In genomic region chr11:131945695-131946094, GRCh38 we compare ENCODE assay signal across 19 cellular contexts.
DNase-seq lines count a peak whose midpoint lies in the region; ATAC-seq and TF ChIP-seq lines count a peak whose summit lies in the region.
"Had no signal": no experiment of that assay in that cellular context is flagged by ENCODE, and none has a peak within 500 bp of the region (broad histone marks: within the 10 kb centered on the region; RNA-seq: fewer than 3 reads in every experiment).

No MANE protein-coding gene starts in this region.

- H2BK12ac ChIP-seq in mesenchymal stem cell (ENCODE audit: low read length in 2 of 2) = no peak overlapping the region

- 86% methylated on average over 6 of the region's 6 CpGs for WGBS in mesenchymal stem cell

- H3K36me3 ChIP-seq in mesenchymal stem cell (ENCODE audit: control insufficient read depth in 1 of 2, insufficient read depth in 2 of 2, low read depth in 1 of 2, low read length in 2 of 2) = peaks cover 0 to 12% of the 10 kb centered on the region in 2 experiments
- no peaks in the 10 kb centered on the region for H3K36me3 ChIP-seq in neural cell (ENCODE audit: insufficient read depth, low read length)
- H3K36me3 ChIP-seq: BLaER1 treated with 17β-estradiol and CSF1 and Interleukin-3, amounts not matched to agents 10 nM and 100 nM had no signal

- H2BK120ac ChIP-seq in mesenchymal stem cell (ENCODE audit: low read depth, low read length) = no peak overlapping the region

- H3K9me2 ChIP-seq in neural cell (ENCODE audit: insufficient read depth, low read length) = no peaks in the 10 kb centered on the region

- no peaks in the 10 kb centered on the region for H3K79me2 ChIP-seq in neural cell (replicated peaks; ENCODE audit: insufficient read depth, low read length)

- no peak overlapping the region for H3K4ac ChIP-seq in mesenchymal stem cell (ENCODE audit: low read depth in 1 of 2, low read length in 2 of 2)

- no peak for TF ChIP-seq EP300 in neural cell (conservative IDR thresholded peaks at IDR 0.05; ENCODE audit: poor library complexity, severe bottlenecking)

- no peaks in the 10 kb centered on the region for H3F3A ChIP-seq in neural cell (ENCODE audit: insufficient read depth, low read length, poor library complexity, severe bottlenecking)

- peak overlapping the region; percentile 37 for H3K27ac Mint-ChIP-seq in activated naive CD4-positive, alpha-beta T cell treated with anti-CD3 and anti-CD28 coated beads, Interleukin-2, amount 50 U/mL, for 24 hours
- H3K27ac Mint-ChIP-seq in activated naive CD4-positive, alpha-beta T cell treated with anti-CD3 and anti-CD28 coated beads, Interleukin-2, amount 50 U/mL, for 72 hours = no peak overlapping the region
- H3K27ac Mint-ChIP-seq: B cell; CD4-positive, alpha-beta T cell; CD8-positive, alpha-beta T cell had no signal

- H3K9me3 Mint-ChIP-seq in activated naive CD4-positive, alpha-beta T cell treated with anti-CD3 and anti-CD28 coated beads, Interleukin-2, amount 50 U/mL, for 24 hours = peaks cover 5% of the 10 kb centered on the region
- peaks cover 0 to 10% of the 10 kb centered on the region in 2 donors for H3K9me3 Mint-ChIP-seq in activated naive CD4-positive, alpha-beta T cell treated with anti-CD3 and anti-CD28 coated beads, Interleukin-2, amount 50 U/mL, for 72 hours
- H3K9me3 Mint-ChIP-seq: CD4-positive, alpha-beta T cell had no signal

- H3K27me3 ChIP-seq in mesenchymal stem cell (ENCODE audit: control insufficient read depth in 1 of 2, insufficient read depth in 1 of 2, low read length in 2 of 2) (no peaks in the 10 kb centered on the region), neural cell (ENCODE audit: insufficient read depth, low read depth, low read length) (no peaks in the 10 kb centered on the region)
- H3K27me3 ChIP-seq: BLaER1 treated with 17β-estradiol and CSF1 and Interleukin-3, amounts not matched to agents 10 nM and 100 nM had no signal

- no peak overlapping the region for H2AK5ac ChIP-seq in mesenchymal stem cell (ENCODE audit: low read length, severe bottlenecking)

- H2BK5ac ChIP-seq in mesenchymal stem cell (ENCODE audit: low read depth, low read length, poor library complexity, severe bottlenecking) = no peak overlapping the region

- H4K91ac ChIP-seq in mesenchymal stem cell (ENCODE audit: low read length) = no peak overlapping the region

- H3K9ac ChIP-seq in mesenchymal stem cell (ENCODE audit: low read length) = peak overlapping the region; percentile 66
- H3K9ac ChIP-seq in neural cell (ENCODE audit: low read length) = peak overlapping the region; percentile 0
- H3K9ac ChIP-seq: BLaER1 treated with 17β-estradiol and CSF1 and Interleukin-3, amounts not matched to agents 10 nM and 100 nM had no signal

- no peaks in the 10 kb centered on the region for H3K4me1 Mint-ChIP-seq in activated naive CD4-positive, alpha-beta T cell treated with anti-CD3 and anti-CD28 coated beads, Interleukin-2, amount 50 U/mL, for 24 hours
- H3K4me1 Mint-ChIP-seq: B cell had no signal

- no peak for ATAC-seq in activated naive CD4-positive, alpha-beta T cell treated with anti-CD3 and anti-CD28 coated beads, Interleukin-2, amount 50 U/mL, for 72 hours
- peak; percentile 46; the same call in 2 of the 3 replicates for ATAC-seq in SK-N-SH treated with all-trans-retinoic acid at 6 μM for 48 hours
- ATAC-seq: A549; CD8-positive, alpha-beta T cell; GM12878 had no signal

- H3K4me3 ChIP-seq in mesenchymal stem cell (ENCODE audit: insufficient read depth in 1 of 2, low read depth in 1 of 2, low read length in 2 of 2) (no peak overlapping the region), neural cell (ENCODE audit: low read length) (peak overlapping the region; percentile 32)
- H3K4me3 ChIP-seq: A549; BLaER1 treated with 17β-estradiol and CSF1 and Interleukin-3, amounts not matched to agents 10 nM and 100 nM; GM12878 had no signal

- H3K9me3 ChIP-seq in mesenchymal stem cell (ENCODE audit: control insufficient read depth, low read length) (no peaks in the 10 kb centered on the region), neural cell (ENCODE audit: low read length) (no peaks in the 10 kb centered on the region)
- H3K9me3 ChIP-seq: A549; BLaER1 treated with 17β-estradiol and CSF1 and Interleukin-3, amounts not matched to agents 10 nM and 100 nM; Caco-2 had no signal

- H3K27ac ChIP-seq in mesenchymal stem cell (ENCODE audit: low read length, poor library complexity, severe bottlenecking) (no peak overlapping the region), neural cell (ENCODE audit: low read length) (peak overlapping the region; percentile 57)
- H3K27ac ChIP-seq: 22Rv1; A549; BLaER1 treated with 17β-estradiol and CSF1 and Interleukin-3, amounts not matched to agents 10 nM and 100 nM; C4-2B had no signal

- no peak for DNase-seq in activated naive CD4-positive, alpha-beta T cell treated with anti-CD3 and anti-CD28 coated beads, Interleukin-2, amount 50 U/mL, for 72 hours (ENCODE audit: low spot score in 2 of 2)
- DNase-seq in mesenchymal stem cell (no peak), hippocampal formation (lab: John Stamatoyannopoulos, UW) (no peak), HCEC 1CT (no peak), NCI-H226 (no peak)
- DNase-seq: AML-193; Caco-2; Calu3; CD4-positive, alpha-beta T cell; CD8-positive, alpha-beta T cell had no signal

- no peak overlapping the region for H3K4me3 Mint-ChIP-seq in activated naive CD4-positive, alpha-beta T cell treated with anti-CD3 and anti-CD28 coated beads, Interleukin-2, amount 50 U/mL, for 24 hours
- H3K4me3 Mint-ChIP-seq: B cell; CD4-positive, alpha-beta T cell; CD8-positive, alpha-beta T cell had no signal

- H4K8ac ChIP-seq in mesenchymal stem cell (ENCODE audit: low read length) = no peak overlapping the region

- H3K4me2 ChIP-seq in mesenchymal stem cell (ENCODE audit: low read length, poor library complexity, severe bottlenecking) = no peak overlapping the region
- no peak overlapping the region for H3K4me2 ChIP-seq in neural cell (ENCODE audit: low read length)
- H3K4me2 ChIP-seq: A549; BLaER1 treated with 17β-estradiol and CSF1 and Interleukin-3, amounts not matched to agents 10 nM and 100 nM had no signal

- no peak overlapping the region for H3K14ac ChIP-seq in mesenchymal stem cell (ENCODE audit: low read length in 2 of 2)

- H3K36me3 Mint-ChIP-seq in activated naive CD4-positive, alpha-beta T cell treated with anti-CD3 and anti-CD28 coated beads, Interleukin-2, amount 50 U/mL, for 24 hours = no peaks in the 10 kb centered on the region
- no peaks in the 10 kb centered on the region for H3K36me3 Mint-ChIP-seq in activated naive CD4-positive, alpha-beta T cell treated with anti-CD3 and anti-CD28 coated beads, Interleukin-2, amount 50 U/mL, for 72 hours
- H3K36me3 Mint-ChIP-seq: CD8-positive, alpha-beta T cell had no signal

- no peak for TF ChIP-seq CTCF in neural cell (IDR thresholded peaks at IDR 0.05; ENCODE audit: poor library complexity, severe bottlenecking)

- no peak overlapping the region for H2BK15ac ChIP-seq in mesenchymal stem cell (ENCODE audit: low read depth, poor library complexity, severe bottlenecking)

- H3K18ac ChIP-seq in mesenchymal stem cell (ENCODE audit: low read depth in 1 of 2, low read length in 2 of 2) = no peak overlapping the region

- H3K27me3 Mint-ChIP-seq in activated naive CD4-positive, alpha-beta T cell treated with anti-CD3 and anti-CD28 coated beads, Interleukin-2, amount 50 U/mL, for 24 hours = no peaks in the 10 kb centered on the region
- H3K27me3 Mint-ChIP-seq: B cell; CD4-positive, alpha-beta T cell had no signal

- no peak for TF ChIP-seq RAD21 in neural cell (conservative IDR thresholded peaks at IDR 0.05)

- H3K4me1 ChIP-seq in mesenchymal stem cell (ENCODE audit: control insufficient read depth, insufficient read depth, low read depth, low read length) = peaks cover 7% of the 10 kb centered on the region
- H3K4me1 ChIP-seq: A549; BLaER1 treated with 17β-estradiol and CSF1 and Interleukin-3, amounts not matched to agents 10 nM and 100 nM; Caco-2 had no signal

- H3K79me1 ChIP-seq in mesenchymal stem cell (replicated peaks; ENCODE audit: low read length, poor library complexity, severe bottlenecking) = peaks cover 32% of the 10 kb centered on the region

- no peak overlapping the region for H2AFZ ChIP-seq in mesenchymal stem cell (ENCODE audit: low read depth, low read length)
- no peak overlapping the region for H2AFZ ChIP-seq in neural cell (ENCODE audit: low read depth, low read length)

- H3K23ac ChIP-seq in mesenchymal stem cell (ENCODE audit: low read length in 2 of 2) = no peak overlapping the region

- H4K20me1 ChIP-seq in neural cell (ENCODE audit: insufficient read depth) = no peaks in the 10 kb centered on the region
- H4K20me1 ChIP-seq: BLaER1 treated with 17β-estradiol and CSF1 and Interleukin-3, amounts not matched to agents 10 nM and 100 nM had no signal

TF ChIP-seq in SK-N-SH treated with all-trans-retinoic acid at 6 μM for 48 hours, 23 proteins besides CTCF, POLR2A, EP300 and RAD21 (continues in another document):
- TF ChIP-seq ZFP3 (CRISPR knock-in tag; IDR thresholded peaks at IDR 0.05) = no peak

TF ChIP-seq in neural cell, 6 proteins besides CTCF, POLR2A, EP300 and RAD21 (continues in another document):
- no peak for TF ChIP-seq TAF1 (IDR thresholded peaks at IDR 0.05; ENCODE audit: low read depth)
- peak; percentile 96 for TF ChIP-seq REST (IDR thresholded peaks at IDR 0.05; ENCODE audit: borderline replicate concordance)
- no peak for TF ChIP-seq MXI1 (conservative IDR thresholded peaks at IDR 0.05; ENCODE audit: poor library complexity, severe bottlenecking)
- TF ChIP-seq SMC3 (conservative IDR thresholded peaks at IDR 0.05; ENCODE audit: poor library complexity) = no peak
